8 cellular contexts compared by ENCODE assay signal in genomic region chrX:29662759-29663503, GRCh38.
DNase-seq lines count a peak whose midpoint lies in the region; ATAC-seq and TF ChIP-seq lines count a peak whose summit lies in the region.

No MANE protein-coding gene starts in this region.

- intact Hi-C loops in aorta (cut with DNase I): no loop called here
- intact Hi-C loops in left ventricle myocardium inferior (cut with micrococcal nuclease): no loop called here

- no peak for TF ChIP-seq RAD21 in SK-N-SH (IDR thresholded peaks at IDR 0.05; ENCODE audit: low read length)

- no peak overlapping the region for H3K4me3 ChIP-seq in GM12865 (ENCODE audit: low read depth, low read length)
- peak overlapping the region; percentile 14 to 24; a peak in 3 of 4 replicates for H3K4me3 ChIP-seq in SK-N-SH (ENCODE audit: low read depth in 2 of 2, low read length in 1 of 2)
- no peak overlapping the region for H3K4me3 ChIP-seq in aorta (ENCODE audit: low read length in 2 of 2)
- no peak overlapping the region for H3K4me3 ChIP-seq in left ventricle myocardium inferior

- 0% methylated on average over 4 of the region's 4 CpGs for WGBS in SK-N-SH (ENCODE audit: low lambda C conversion rate)
- 7 to 15% methylated on average over 4 of the region's 4 CpGs for WGBS in aorta, 2 donors

- H3K27ac ChIP-seq in SK-N-SH (ENCODE audit: low read depth in 2 of 2, low read length in 1 of 2) (peak overlapping the region; percentile 84 to 97; a peak in 3 of 4 replicates), aorta (ENCODE audit: low read depth in 1 of 2, low read length in 2 of 2) (no peak overlapping the region), left ventricle myocardium inferior (replicated peaks) (no peak overlapping the region)

- H2AFZ ChIP-seq in SK-N-SH (ENCODE audit: low read depth): no peak overlapping the region

- POLR2A ChIA-PET in SK-N-SH (lab: Yijun Ruan, JAX): no interaction called here

- DNase-seq in GM12865 (ENCODE audit: low read depth) (peak; percentile 47), SK-N-SH (no peak), kidney tubule cell (ENCODE audit: low spot score) (peak; percentile 98), aorta (no peak), CD1c-positive myeloid dendritic cell (ENCODE audit: extremely low spot score) (no peak), left ventricle myocardium inferior (no peak)
- DNase-seq in activated CD4-positive, alpha-beta T cell treated with anti-CD3 and anti-CD28 coated beads, Interleukin-2, amount 50 U/mL, for 4 hours: no peak

- H3F3A ChIP-seq in SK-N-SH (replicated peaks; ENCODE audit: insufficient read depth): peaks cover 39% of the 10 kb centered on the region

- TF ChIP-seq CTCF in GM12865 (IDR thresholded peaks at IDR 0.05; ENCODE audit: insufficient read depth, low read depth, low read length, missing control alignments) (no peak), SK-N-SH (IDR thresholded peaks at IDR 0.05) (no peak), left ventricle myocardium inferior (IDR thresholded peaks at IDR 0.05; ENCODE audit: borderline replicate concordance) (no peak)

- H3K27me3 ChIP-seq in SK-N-SH (ENCODE audit: insufficient read depth) (no peaks in the 10 kb centered on the region), aorta (ENCODE audit: control insufficient read depth in 1 of 2, insufficient read depth in 2 of 2, low read length in 1 of 2) (no peaks in the 10 kb centered on the region), left ventricle myocardium inferior (ENCODE audit: low read depth) (no peaks in the 10 kb centered on the region)

- CTCF ChIA-PET in SK-N-SH (lab: Yijun Ruan, JAX): no interaction called here

- no peaks in the 10 kb centered on the region for H3K9me2 ChIP-seq in SK-N-SH

- H3K79me2 ChIP-seq in SK-N-SH (ENCODE audit: insufficient read depth): 0 out of 2 replicates have a peak, but pooled peaks cover 3% of the 10 kb centered on the region

- H3K9me3 ChIP-seq in SK-N-SH (no peaks in the 10 kb centered on the region; the same call in 1 of the 2 replicates), aorta (ENCODE audit: control insufficient read depth, low read length) (no peaks in the 10 kb centered on the region), left ventricle myocardium inferior (replicated peaks) (no peaks in the 10 kb centered on the region)

- TF ChIP-seq EP300 in SK-N-SH (IDR thresholded peaks at IDR 0.05; ENCODE audit: borderline replicate concordance in 1 of 2, low read depth in 1 of 2, low read length in 1 of 2): peak; percentile 26 to 97; a peak in 3 of 4 replicates

- peak overlapping the region; percentile 56 for H3K9ac ChIP-seq in SK-N-SH

- H4K20me1 ChIP-seq in SK-N-SH (ENCODE audit: insufficient read depth): no peaks in the 10 kb centered on the region

- H3K36me3 ChIP-seq in SK-N-SH (replicated peaks in 1 of 2; ENCODE audit: control insufficient read depth in 1 of 2, insufficient read depth in 2 of 2, low read length in 1 of 2) (no peaks in the 10 kb centered on the region), aorta (ENCODE audit: control insufficient read depth in 1 of 2, insufficient read depth in 2 of 2, low read length in 1 of 2) (no peaks in the 10 kb centered on the region), left ventricle myocardium inferior (no peaks in the 10 kb centered on the region)

- peak overlapping the region; percentile 69 for H3K4me2 ChIP-seq in SK-N-SH

- H3K4me1 ChIP-seq in SK-N-SH (ENCODE audit: control insufficient read depth in 1 of 2, insufficient read depth in 2 of 2, low read depth in 1 of 2, low read length in 1 of 2) (peaks cover 0 to 6% of the 10 kb centered on the region in 2 experiments; a peak in 3 of 4 replicates), aorta (ENCODE audit: control insufficient read depth in 1 of 2, insufficient read depth in 2 of 2, low read length in 2 of 2) (peaks cover 0 to 1% of the 10 kb centered on the region in 2 donors), left ventricle myocardium inferior (no peaks in the 10 kb centered on the region)

- ATAC-seq in HG02884 (IDR thresholded peaks at IDR 0.05; ENCODE audit: unreplicated experiment): peak; percentile 69
- no peak for ATAC-seq in aorta (ENCODE audit: low FRiP score)

TF ChIP-seq in SK-N-SH, 30 proteins besides CTCF, POLR2A, EP300 and RAD21 (continues in another document):
- TF ChIP-seq RFX5 (IDR thresholded peaks at IDR 0.05; ENCODE audit: low read length) (no peak), FOXM1 (IDR thresholded peaks at IDR 0.05; ENCODE audit: low read depth) (peak; percentile 83), EZH2phosphoT487 (IDR thresholded peaks at IDR 0.05; ENCODE audit: borderline replicate concordance, low read depth) (no peak), PBX3 (IDR thresholded peaks at IDR 0.05) (peak; percentile 81), ZBTB33 (IDR thresholded peaks at IDR 0.05; ENCODE audit: borderline replicate concordance, low read depth) (0 out of 2 replicates have a peak, but pooled peaks have one; percentile 73), GABPA (IDR thresholded peaks at IDR 0.05; ENCODE audit: low read depth) (no peak), MXI1 (IDR thresholded peaks at IDR 0.05; ENCODE audit: low read depth, low read length) (no peak), TEAD4 (IDR thresholded peaks at IDR 0.05; ENCODE audit: borderline replicate concordance, insufficient read depth) (peak; percentile 82), TCF12 (IDR thresholded peaks at IDR 0.05) (peak; percentile 81), ELF1 (IDR thresholded peaks at IDR 0.05) (0 out of 2 replicates have a peak, but pooled peaks have one; percentile 15), RCOR1 (IDR thresholded peaks at IDR 0.05; ENCODE audit: low read length) (no peak), NRF1 (IDR thresholded peaks at IDR 0.05; ENCODE audit: low read depth, low read length) (no peak), GATA2 (CRISPR knock-in tag; IDR thresholded peaks at IDR 0.05) (no peak), SMC3 (IDR thresholded peaks at IDR 0.05; ENCODE audit: low read depth, low read length) (no peak), TAF1 (IDR thresholded peaks at IDR 0.05; ENCODE audit: borderline replicate concordance, low read depth, low read length) (no peak), MEF2A (IDR thresholded peaks at IDR 0.05; ENCODE audit: borderline replicate concordance, low read depth) (peak; percentile 83), NFIC (IDR thresholded peaks at IDR 0.05; ENCODE audit: borderline replicate concordance) (peak; percentile 91), USF1 (IDR thresholded peaks at IDR 0.05; ENCODE audit: borderline replicate concordance, low read depth) (no peak)
- TF ChIP-seq, protein P1, sequence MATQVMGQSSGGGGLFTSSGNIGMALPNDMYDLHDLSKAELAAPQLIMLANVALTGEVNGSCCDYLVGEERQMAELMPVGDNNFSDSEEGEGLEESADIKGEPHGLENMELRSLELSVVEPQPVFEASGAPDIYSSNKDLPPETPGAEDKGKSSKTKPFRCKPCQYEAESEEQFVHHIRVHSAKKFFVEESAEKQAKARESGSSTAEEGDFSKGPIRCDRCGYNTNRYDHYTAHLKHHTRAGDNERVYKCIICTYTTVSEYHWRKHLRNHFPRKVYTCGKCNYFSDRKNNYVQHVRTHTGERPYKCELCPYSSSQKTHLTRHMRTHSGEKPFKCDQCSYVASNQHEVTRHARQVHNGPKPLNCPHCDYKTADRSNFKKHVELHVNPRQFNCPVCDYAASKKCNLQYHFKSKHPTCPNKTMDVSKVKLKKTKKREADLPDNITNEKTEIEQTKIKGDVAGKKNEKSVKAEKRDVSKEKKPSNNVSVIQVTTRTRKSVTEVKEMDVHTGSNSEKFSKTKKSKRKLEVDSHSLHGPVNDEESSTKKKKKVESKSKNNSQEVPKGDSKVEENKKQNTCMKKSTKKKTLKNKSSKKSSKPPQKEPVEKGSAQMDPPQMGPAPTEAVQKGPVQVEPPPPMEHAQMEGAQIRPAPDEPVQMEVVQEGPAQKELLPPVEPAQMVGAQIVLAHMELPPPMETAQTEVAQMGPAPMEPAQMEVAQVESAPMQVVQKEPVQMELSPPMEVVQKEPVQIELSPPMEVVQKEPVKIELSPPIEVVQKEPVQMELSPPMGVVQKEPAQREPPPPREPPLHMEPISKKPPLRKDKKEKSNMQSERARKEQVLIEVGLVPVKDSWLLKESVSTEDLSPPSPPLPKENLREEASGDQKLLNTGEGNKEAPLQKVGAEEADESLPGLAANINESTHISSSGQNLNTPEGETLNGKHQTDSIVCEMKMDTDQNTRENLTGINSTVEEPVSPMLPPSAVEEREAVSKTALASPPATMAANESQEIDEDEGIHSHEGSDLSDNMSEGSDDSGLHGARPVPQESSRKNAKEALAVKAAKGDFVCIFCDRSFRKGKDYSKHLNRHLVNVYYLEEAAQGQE (IDR thresholded peaks at IDR 0.05; ENCODE audit: low read depth, low read length): peak; percentile 40; the same call in 1 of the 2 replicates

Comparison
In these comparisons a context has a peak if more than half of its experiments do, and no peak if none do; other contexts are left out.
1. DNase-seq: peak in GM12865 (single experiment) and kidney tubule cell (single experiment); none in SK-N-SH (single experiment), aorta (0 of 2), CD1c-positive myeloid dendritic cell (single experiment), activated CD4-positive, alpha-beta T cell treated with anti-CD3 and anti-CD28 coated beads, Interleukin-2, amount 50 U/mL, for 4 hours (0 of 2) and left ventricle myocardium inferior (single experiment).
2. H3K4me3 ChIP-seq: peak in SK-N-SH (2 of 2); none in GM12865 (single experiment), aorta (0 of 2) and left ventricle myocardium inferior (single experiment).
3. H3K27ac ChIP-seq: peak in SK-N-SH (2 of 2); none in aorta (0 of 2) and left ventricle myocardium inferior (single experiment).